ENCODE assay signal across 1 cellular context in the genomic region with DNA sequence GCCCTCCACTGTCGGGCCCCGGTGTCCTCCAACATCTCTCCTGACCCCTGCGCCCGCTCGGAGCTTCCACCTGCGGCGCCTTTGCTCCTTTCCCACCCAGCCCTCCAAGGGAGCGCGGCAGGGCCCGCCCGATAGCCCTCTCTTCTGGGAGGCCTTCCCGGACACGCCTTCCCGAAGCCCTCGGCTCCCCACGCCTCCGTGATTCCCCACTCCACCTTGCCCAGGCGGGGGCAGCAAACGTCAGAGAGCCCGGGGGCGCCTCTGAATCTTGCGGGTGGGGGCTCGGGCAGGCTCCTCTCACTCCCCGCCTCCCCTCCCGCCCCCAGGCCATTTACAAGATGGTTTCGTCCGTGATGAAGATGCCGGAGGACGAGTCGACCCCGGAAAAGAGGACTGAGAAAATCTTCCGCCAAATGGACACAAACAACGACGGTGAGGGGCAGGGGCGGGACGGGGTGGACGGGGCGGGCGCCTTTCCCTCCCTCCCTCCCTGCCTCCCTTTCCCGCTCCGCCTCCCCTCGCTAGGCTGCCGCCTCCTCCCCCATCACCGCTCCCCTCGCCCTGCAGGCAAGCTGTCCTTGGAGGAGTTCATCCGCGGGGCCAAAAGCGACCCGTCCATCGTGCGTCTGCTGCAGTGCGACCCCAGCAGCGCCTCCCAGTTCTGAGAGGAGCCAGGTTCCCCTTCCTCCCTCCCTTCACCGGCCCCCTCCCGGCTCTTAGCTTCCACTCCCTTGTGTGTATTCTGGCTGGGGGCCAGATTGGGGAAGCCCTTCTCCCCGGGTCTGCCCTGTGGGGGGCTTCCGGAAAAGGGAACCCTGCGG.
TF ChIP-seq lines count a peak whose summit lies in the region.

No MANE protein-coding gene starts in this region.

TF ChIP-seq in HEK293, 187 proteins besides CTCF, POLR2A, EP300 and RAD21 (continued from another document):
- TF ChIP-seq, protein P1, sequence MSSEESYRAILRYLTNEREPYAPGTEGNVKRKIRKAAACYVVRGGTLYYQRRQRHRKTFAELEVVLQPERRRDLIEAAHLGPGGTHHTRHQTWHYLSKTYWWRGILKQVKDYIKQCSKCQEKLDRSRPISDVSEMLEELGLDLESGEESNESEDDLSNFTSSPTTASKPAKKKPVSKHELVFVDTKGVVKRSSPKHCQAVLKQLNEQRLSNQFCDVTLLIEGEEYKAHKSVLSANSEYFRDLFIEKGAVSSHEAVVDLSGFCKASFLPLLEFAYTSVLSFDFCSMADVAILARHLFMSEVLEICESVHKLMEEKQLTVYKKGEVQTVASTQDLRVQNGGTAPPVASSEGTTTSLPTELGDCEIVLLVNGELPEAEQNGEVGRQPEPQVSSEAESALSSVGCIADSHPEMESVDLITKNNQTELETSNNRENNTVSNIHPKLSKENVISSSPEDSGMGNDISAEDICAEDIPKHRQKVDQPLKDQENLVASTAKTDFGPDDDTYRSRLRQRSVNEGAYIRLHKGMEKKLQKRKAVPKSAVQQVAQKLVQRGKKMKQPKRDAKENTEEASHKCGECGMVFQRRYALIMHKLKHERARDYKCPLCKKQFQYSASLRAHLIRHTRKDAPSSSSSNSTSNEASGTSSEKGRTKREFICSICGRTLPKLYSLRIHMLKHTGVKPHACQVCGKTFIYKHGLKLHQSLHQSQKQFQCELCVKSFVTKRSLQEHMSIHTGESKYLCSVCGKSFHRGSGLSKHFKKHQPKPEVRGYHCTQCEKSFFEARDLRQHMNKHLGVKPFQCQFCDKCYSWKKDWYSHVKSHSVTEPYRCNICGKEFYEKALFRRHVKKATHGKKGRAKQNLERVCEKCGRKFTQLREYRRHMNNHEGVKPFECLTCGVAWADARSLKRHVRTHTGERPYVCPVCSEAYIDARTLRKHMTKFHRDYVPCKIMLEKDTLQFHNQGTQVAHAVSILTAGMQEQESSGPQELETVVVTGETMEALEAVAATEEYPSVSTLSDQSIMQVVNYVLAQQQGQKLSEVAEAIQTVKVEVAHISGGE (tag by site-specific recombination; conservative IDR thresholded peaks at IDR 0.05; ENCODE audit: low read depth): no peak
- TF ChIP-seq, protein P2, sequence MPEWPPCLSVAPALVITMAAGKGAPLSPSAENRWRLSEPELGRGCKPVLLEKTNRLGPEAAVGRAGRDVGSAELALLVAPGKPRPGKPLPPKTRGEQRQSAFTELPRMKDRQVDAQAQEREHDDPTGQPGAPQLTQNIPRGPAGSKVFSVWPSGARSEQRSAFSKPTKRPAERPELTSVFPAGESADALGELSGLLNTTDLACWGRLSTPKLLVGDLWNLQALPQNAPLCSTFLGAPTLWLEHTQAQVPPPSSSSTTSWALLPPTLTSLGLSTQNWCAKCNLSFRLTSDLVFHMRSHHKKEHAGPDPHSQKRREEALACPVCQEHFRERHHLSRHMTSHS (tag by site-specific recombination; IDR thresholded peaks at IDR 0.05): no peak
- TF ChIP-seq GLIS1 (tag by site-specific recombination; IDR thresholded peaks at IDR 0.05) (peak; percentile 49), ZBTB48 (tag by site-specific recombination; IDR thresholded peaks at IDR 0.05) (no peak), PRDM1 (tag by site-specific recombination; IDR thresholded peaks at IDR 0.05) (no peak)
- TF ChIP-seq, protein P3, sequence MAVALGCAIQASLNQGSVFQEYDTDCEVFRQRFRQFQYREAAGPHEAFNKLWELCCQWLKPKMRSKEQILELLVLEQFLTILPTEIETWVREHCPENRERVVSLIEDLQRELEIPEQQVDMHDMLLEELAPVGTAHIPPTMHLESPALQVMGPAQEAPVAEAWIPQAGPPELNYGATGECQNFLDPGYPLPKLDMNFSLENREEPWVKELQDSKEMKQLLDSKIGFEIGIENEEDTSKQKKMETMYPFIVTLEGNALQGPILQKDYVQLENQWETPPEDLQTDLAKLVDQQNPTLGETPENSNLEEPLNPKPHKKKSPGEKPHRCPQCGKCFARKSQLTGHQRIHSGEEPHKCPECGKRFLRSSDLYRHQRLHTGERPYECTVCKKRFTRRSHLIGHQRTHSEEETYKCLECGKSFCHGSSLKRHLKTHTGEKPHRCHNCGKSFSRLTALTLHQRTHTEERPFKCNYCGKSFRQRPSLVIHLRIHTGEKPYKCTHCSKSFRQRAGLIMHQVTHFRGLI (tag by site-specific recombination; IDR thresholded peaks at IDR 0.05): no peak
- TF ChIP-seq, protein P4, sequence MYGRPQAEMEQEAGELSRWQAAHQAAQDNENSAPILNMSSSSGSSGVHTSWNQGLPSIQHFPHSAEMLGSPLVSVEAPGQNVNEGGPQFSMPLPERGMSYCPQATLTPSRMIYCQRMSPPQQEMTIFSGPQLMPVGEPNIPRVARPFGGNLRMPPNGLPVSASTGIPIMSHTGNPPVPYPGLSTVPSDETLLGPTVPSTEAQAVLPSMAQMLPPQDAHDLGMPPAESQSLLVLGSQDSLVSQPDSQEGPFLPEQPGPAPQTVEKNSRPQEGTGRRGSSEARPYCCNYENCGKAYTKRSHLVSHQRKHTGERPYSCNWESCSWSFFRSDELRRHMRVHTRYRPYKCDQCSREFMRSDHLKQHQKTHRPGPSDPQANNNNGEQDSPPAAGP (tag by site-specific recombination; IDR thresholded peaks at IDR 0.05): no peak
